ENCODE assay signal across 9 cellular contexts in the genomic region with DNA sequence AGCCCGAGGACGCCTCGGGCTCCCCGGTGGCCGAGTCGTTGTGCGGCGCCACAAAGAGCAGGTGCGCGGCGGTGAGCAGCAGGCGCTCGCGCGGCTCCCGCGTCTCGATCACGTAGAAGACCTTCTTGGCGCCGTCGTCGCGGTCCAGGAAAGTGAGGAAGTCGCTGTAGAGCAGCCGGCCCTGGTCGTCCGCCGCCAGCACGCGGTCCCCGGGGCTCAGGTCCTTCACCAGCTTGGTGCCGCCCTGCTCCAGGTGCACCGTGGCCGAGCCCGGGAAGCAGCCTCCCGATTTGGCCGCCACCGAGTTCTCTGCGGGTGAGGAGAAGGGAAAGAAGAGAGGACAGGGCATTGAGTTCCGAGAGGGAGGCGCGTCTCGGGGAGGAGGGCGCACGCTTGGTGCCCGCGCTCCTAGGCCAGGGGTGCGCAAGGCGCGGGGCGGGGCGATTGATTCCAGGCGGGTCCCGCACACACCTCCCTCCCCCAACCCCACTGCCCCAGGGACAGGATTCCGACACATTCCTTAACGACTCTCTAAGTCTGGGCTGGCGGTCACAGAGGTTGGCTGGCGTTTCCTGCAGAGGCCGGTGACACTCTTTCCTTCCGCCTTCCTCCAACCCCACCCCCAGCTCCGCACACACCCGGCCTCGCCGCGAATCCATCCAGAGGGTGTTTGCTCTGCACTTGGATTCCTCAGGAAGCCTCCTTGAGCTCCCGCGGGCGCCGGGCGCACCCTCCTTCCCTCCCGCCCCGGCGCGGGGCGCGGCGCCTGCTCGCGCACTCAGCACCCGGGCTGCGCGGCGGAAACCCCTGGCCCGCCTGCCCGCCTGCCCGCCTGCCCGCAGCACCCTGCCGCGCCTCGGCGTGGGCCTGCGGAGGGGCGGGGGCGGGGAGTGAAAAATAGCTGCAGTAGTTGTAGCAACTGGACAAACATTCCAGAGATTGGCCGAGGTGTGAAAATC. TPM values are rescaled to one million over a fixed set of nuclear protein-coding genes. Genes with fewer than 3 reads are reported as not detected.
A peak's percentile ranks its signal among the peaks of the same experiment; 100 is the strongest.
DNase-seq lines count a peak whose midpoint lies in the region; ATAC-seq and TF ChIP-seq lines count a peak whose summit lies in the region.
"Had no signal": no experiment of that assay in that cellular context is flagged by ENCODE, and none has a peak within 500 bp of the region (broad histone marks: within the 10 kb centered on the region; RNA-seq: fewer than 3 reads in every experiment).

No MANE protein-coding gene starts in this region.

- H2AK5ac ChIP-seq in neuronal stem cell (ENCODE audit: low read depth, low read length): peak overlapping the region; percentile 59

- peaks cover 18% of the 10 kb centered on the region for H3K4me1 ChIP-seq in ectodermal cell (ENCODE audit: control insufficient read depth, insufficient read depth, low read length)
- H3K4me1 ChIP-seq in neuronal stem cell (ENCODE audit: control insufficient read depth in 2 of 2, insufficient read depth in 1 of 2, low read depth in 1 of 2, low read length in 2 of 2): peaks cover 28 to 30% of the 10 kb centered on the region in 2 donors

- H3K4ac ChIP-seq in neuronal stem cell (ENCODE audit: low read length): no peak overlapping the region

- peak; percentile 25 for DNase-seq in EH (ENCODE audit: low read depth)
- peak; percentile 75 for DNase-seq in NB4 (ENCODE audit: low read depth)
- DNase-seq in neuronal stem cell (ENCODE audit: low spot score): no peak
- no peak for DNase-seq in SKM-1 treated with dmso at 0.1 percent for 144 hours (lab: John Stamatoyannopoulos, UW; ENCODE audit: unreplicated experiment)
- no peak for DNase-seq in OCI-M1 (lab: John Stamatoyannopoulos, UW)
- no peak for DNase-seq in stimulated activated CD4-positive, alpha-beta T cell treated with anti-CD3 and anti-CD28 coated beads, Interleukin-2, amount 100 ng/mL, for 48 hours

- no peak overlapping the region for H2BK120ac ChIP-seq in neuronal stem cell (ENCODE audit: low read depth, low read length)

- H2BK5ac ChIP-seq in neuronal stem cell (ENCODE audit: low read length): peak overlapping the region; percentile 78

- peak overlapping the region; percentile 46 for H3K4me3 ChIP-seq in NB4 (ENCODE audit: low read depth, low read length)
- H3K4me3 ChIP-seq in ectodermal cell (ENCODE audit: insufficient read depth, low read depth, low read length): peak overlapping the region; percentile 28
- H3K4me3 ChIP-seq in neuronal stem cell (ENCODE audit: low read length in 2 of 2): peak overlapping the region; percentile 45 to 76

- H4K8ac ChIP-seq in neuronal stem cell (ENCODE audit: low read depth, low read length): peak overlapping the region; percentile 72

- peak overlapping the region; percentile 89 for H3K18ac ChIP-seq in neuronal stem cell (ENCODE audit: low read length)

- H3K9me3 ChIP-seq in ectodermal cell (ENCODE audit: control insufficient read depth, low read length) (no peaks in the 10 kb centered on the region), neuronal stem cell (replicated peaks in 1 of 2; ENCODE audit: control insufficient read depth in 2 of 2, insufficient read depth in 1 of 2, low read depth in 1 of 2, low read length in 2 of 2) (peaks cover 0 to 6% of the 10 kb centered on the region in 2 donors)

- whole genome bisulfite sequencing in ectodermal cell, 2 experiments: 1% methylated on average over 96 of the region's 96 CpGs
- WGBS in neuronal stem cell (ENCODE audit: extremely low coverage in 2 of 2, insufficient read length in 2 of 2, insufficient replicate concordance in 1 of 2), 2 donors: no CpG with 5 or more reads among the region's 96 CpGs

- H3K9ac ChIP-seq in neuronal stem cell (ENCODE audit: low read depth, low read length, poor library complexity): peak overlapping the region; percentile 60

- ATAC-seq in HG03159 (IDR thresholded peaks at IDR 0.05; ENCODE audit: unreplicated experiment): no peak
- ATAC-seq: Panc1 had no signal

- H2BK15ac ChIP-seq in neuronal stem cell (ENCODE audit: low read length): peak overlapping the region; percentile 46

- H3K79me1 ChIP-seq in neuronal stem cell (ENCODE audit: low read depth, low read length): no peaks in the 10 kb centered on the region

- H3K14ac ChIP-seq in neuronal stem cell (ENCODE audit: low read length): no peak overlapping the region

- H2AFZ ChIP-seq in neuronal stem cell (ENCODE audit: low read length): peak overlapping the region; percentile 99

- peak overlapping the region; percentile 81 for H3K4me2 ChIP-seq in neuronal stem cell (ENCODE audit: insufficient read depth, low read length, poor library complexity, severe bottlenecking)

- TF ChIP-seq POLR2A in NB4 (IDR thresholded peaks at IDR 0.05; ENCODE audit: extremely low read depth, insufficient read length): peak; percentile 36

- H3K27me3 ChIP-seq in ectodermal cell (ENCODE audit: control insufficient read depth, insufficient read depth, low read length, poor library complexity, severe bottlenecking) (peaks cover 100% of the 10 kb centered on the region), neuronal stem cell (ENCODE audit: control insufficient read depth in 3 of 3, insufficient read depth in 3 of 3, low read depth in 1 of 3, low read length in 3 of 3) (peaks cover 32 to 91% (median 79%) of the 10 kb centered on the region in 3 experiments)

- peak overlapping the region; percentile 83 for H3K23ac ChIP-seq in neuronal stem cell (ENCODE audit: low read depth, low read length, poor library complexity)

- no peak overlapping the region for H4K91ac ChIP-seq in neuronal stem cell (ENCODE audit: low read depth, low read length, poor library complexity)

- no peak for TF ChIP-seq CTCF in NB4 (IDR thresholded peaks at IDR 0.05; ENCODE audit: low read depth, low read length)

- H3K27ac ChIP-seq in ectodermal cell (ENCODE audit: insufficient read depth, low read depth, low read length, poor library complexity, severe bottlenecking): no peak overlapping the region
- H3K27ac ChIP-seq in neuronal stem cell (replicated peaks; ENCODE audit: low read length): no peak overlapping the region

- H3K36me3 ChIP-seq in ectodermal cell (ENCODE audit: control insufficient read depth, insufficient read depth, low read length): no peaks in the 10 kb centered on the region
- no peaks in the 10 kb centered on the region for H3K36me3 ChIP-seq in neuronal stem cell (replicated peaks in 1 of 2; ENCODE audit: control insufficient read depth in 2 of 2, insufficient read depth in 2 of 2, low read length in 2 of 2)

- peak overlapping the region; percentile 89 for H2BK12ac ChIP-seq in neuronal stem cell (ENCODE audit: low read length)

RNA-seq across cellular contexts. Expression of a gene that starts 8.6 kb away (rescaled TPM):
- not detected for polyA plus RNA-seq in ectodermal cell (2013, experiment 1 of 4)
- polyA plus RNA-seq in ectodermal cell (2013, experiment 2 of 4): 0.04 TPM
- polyA plus RNA-seq in ectodermal cell (2013, experiment 3 of 4): 0.11 TPM
- 0.08 TPM for polyA plus RNA-seq in ectodermal cell (2013, experiment 4 of 4)
- polyA plus RNA-seq in neuronal stem cell (2013, experiment 1 of 2): 0.08 TPM
- polyA plus RNA-seq in neuronal stem cell (2013, experiment 2 of 2): 0.06 TPM

Comparison
In these comparisons a context has a peak if more than half of its experiments do, and no peak if none do; other contexts are left out.
1. DNase-seq: peak in EH (single experiment) and NB4 (single experiment); none in neuronal stem cell (single experiment), SKM-1 treated with dmso at 0.1 percent for 144 hours (single experiment), OCI-M1 (single experiment) and stimulated activated CD4-positive, alpha-beta T cell treated with anti-CD3 and anti-CD28 coated beads, Interleukin-2, amount 100 ng/mL, for 48 hours (0 of 2).
2. Peak in every context shown above with its lines, with median percentiles within 50 percentile points of each other: H3K4me3 ChIP-seq.